7 cellular contexts compared by ENCODE assay signal in the genomic region with DNA sequence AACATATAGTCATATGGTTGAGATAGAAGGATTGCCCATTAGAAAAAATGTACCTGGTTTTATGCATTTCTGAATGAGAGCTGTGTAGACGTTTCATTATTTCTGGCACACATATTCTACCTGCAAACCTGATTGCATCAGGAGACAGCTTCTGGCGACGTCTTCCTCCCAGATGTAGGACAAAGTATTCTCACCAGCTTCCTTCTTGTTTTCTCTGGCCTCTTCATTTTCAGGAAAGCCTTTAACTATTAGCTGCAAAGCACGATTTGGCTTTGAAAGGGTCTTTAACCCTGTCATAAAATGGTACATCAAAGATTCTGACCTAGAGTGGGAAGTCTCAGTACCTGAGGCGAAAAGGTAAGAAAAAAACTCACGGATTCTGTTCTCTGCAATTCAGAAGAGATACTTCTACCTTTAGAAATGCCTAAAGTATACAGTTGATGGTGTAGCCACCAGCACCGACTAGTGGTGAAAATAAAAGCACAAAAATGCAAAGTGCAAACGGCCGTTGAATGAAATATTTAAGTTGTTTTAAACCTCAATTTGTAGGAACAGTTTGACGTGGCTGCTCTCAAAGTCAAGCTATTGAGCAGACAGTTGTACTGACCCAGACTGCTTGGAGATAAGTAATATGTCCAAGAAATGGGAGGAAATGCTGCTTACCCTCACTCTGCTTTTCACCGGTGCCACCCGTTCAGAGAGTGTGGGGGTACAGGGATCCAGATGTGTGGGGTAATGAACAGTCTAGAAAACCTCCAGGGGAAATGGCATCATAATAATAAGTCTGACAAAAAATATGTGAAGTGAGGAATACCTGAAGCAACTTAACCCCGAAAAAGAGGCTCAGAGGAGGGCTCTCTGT. TPM values are rescaled to one million over a fixed set of nuclear protein-coding genes. Genes with fewer than 3 reads are reported as not detected.
A peak's percentile ranks its signal among the peaks of the same experiment; 100 is the strongest.
DNase-seq lines count a peak whose midpoint lies in the region; ATAC-seq and TF ChIP-seq lines count a peak whose summit lies in the region.

No MANE protein-coding gene starts in this region.

- H3K4me3 Mint-ChIP-seq in activated naive CD8-positive, alpha-beta T cell treated with anti-CD3 and anti-CD28 coated beads, Interleukin-2, amount 10 ng/mL, durations not matched to agents 7 days and 5 days: peak overlapping the region; percentile 71

- no peaks in the 10 kb centered on the region for H3K36me3 ChIP-seq in Peyer's patch

- CTCF ChIA-PET in GM10248 (lab: Yijun Ruan, JAX): interaction anchor here (0.8 to 4.8 kb wide), 44 partner anchors 9 to 1101 kb away, joined by 3 to 49 read pairs (median 5); partner anchors contain the start of genes IL18R1 and IL18RAP
- CTCF ChIA-PET in HEK293T (lab: Yijun Ruan, JAX): interaction anchor here (0.6 to 1.3 kb wide), 12 partner anchors 12 to 1292 kb away, joined by 3 to 4 read pairs (median 3); partner anchors contain the start of gene TBC1D8

- peak; percentile 71 for TF ChIP-seq CTCF in GM10248 (IDR thresholded peaks at IDR 0.05; ENCODE audit: control extremely low read depth, extremely low read depth, low read depth, missing control alignments)
- peak; percentile 57 to 81 (median 72) for TF ChIP-seq CTCF in Peyer's patch (IDR thresholded peaks at IDR 0.05)

- no peak overlapping the region for H3K27ac ChIP-seq in Peyer's patch

- peak; percentile 83 for ATAC-seq in activated naive CD8-positive, alpha-beta T cell treated with anti-CD3 and anti-CD28 coated beads, Interleukin-2, amount 10 ng/mL, durations not matched to agents 7 days and 5 days (ENCODE audit: low read depth)
- no peak for ATAC-seq in GM18520 (IDR thresholded peaks at IDR 0.05; ENCODE audit: unreplicated experiment)

- POLR2A ChIA-PET in GM10248 (lab: Yijun Ruan, JAX): no interaction called here
- POLR2A ChIA-PET in HEK293T (lab: Yijun Ruan, JAX): no interaction called here
- POLR2A ChIA-PET in activated naive CD8-positive, alpha-beta T cell treated with anti-CD3 and anti-CD28 coated beads, Interleukin-2, amount 10 ng/mL, durations not matched to agents 7 days and 5 days (lab: Charles Lee): interaction anchor here (0.5 to 1.7 kb wide), 3 partner anchors 87 to 410 kb away, joined by 3 to 11 read pairs (median 7); partner anchors contain the start of gene IL18R1

- H3K27me3 ChIP-seq in Peyer's patch: no peaks in the 10 kb centered on the region

- no peak for TF ChIP-seq POLR2A in Peyer's patch (IDR thresholded peaks at IDR 0.05)

- peak overlapping the region; percentile 69 for H3K27ac Mint-ChIP-seq in activated naive CD8-positive, alpha-beta T cell treated with anti-CD3 and anti-CD28 coated beads, Interleukin-2, amount 10 ng/mL, durations not matched to agents 7 days and 5 days

- peak; percentile 41 for DNase-seq in GM10248 (ENCODE audit: extremely low spot score)
- DNase-seq in HEK293T (ENCODE audit: extremely low spot score): peak; percentile 12
- peak in 1 of 3 donors; percentile 65 for DNase-seq in Peyer's patch
- no peak for DNase-seq in activated naive CD8-positive, alpha-beta T cell treated with anti-CD3 and anti-CD28 coated beads, Interleukin-2, amount 10 ng/mL, durations not matched to agents 7 days and 5 days
- DNase-seq in iPS-NIHi11 (ENCODE audit: low spot score): peak; percentile 26
- DNase-seq in stimulated activated CD4-positive, alpha-beta T cell treated with anti-CD3 and anti-CD28 coated beads, TNF-alpha, amount 100 ng/mL, for 1 hour (ENCODE audit: low read depth in 3 of 3, low spot score in 1 of 3): peak in 2 of 3 donors; percentile 8 to 25

- H3K27me3 Mint-ChIP-seq in activated naive CD8-positive, alpha-beta T cell treated with anti-CD3 and anti-CD28 coated beads, Interleukin-2, amount 10 ng/mL, durations not matched to agents 7 days and 5 days: no peaks in the 10 kb centered on the region

- no peak overlapping the region for H3K4me3 ChIP-seq in Peyer's patch

- no peaks in the 10 kb centered on the region for H3K9me3 Mint-ChIP-seq in activated naive CD8-positive, alpha-beta T cell treated with anti-CD3 and anti-CD28 coated beads, Interleukin-2, amount 10 ng/mL, durations not matched to agents 7 days and 5 days

- H3K4me1 ChIP-seq in Peyer's patch: no peaks in the 10 kb centered on the region

- peaks cover 14% of the 10 kb centered on the region for H3K36me3 Mint-ChIP-seq in activated naive CD8-positive, alpha-beta T cell treated with anti-CD3 and anti-CD28 coated beads, Interleukin-2, amount 10 ng/mL, durations not matched to agents 7 days and 5 days

- no peaks in the 10 kb centered on the region for H3K9me3 ChIP-seq in Peyer's patch

- H3K4me1 Mint-ChIP-seq in activated naive CD8-positive, alpha-beta T cell treated with anti-CD3 and anti-CD28 coated beads, Interleukin-2, amount 10 ng/mL, durations not matched to agents 7 days and 5 days: peaks cover 10% of the 10 kb centered on the region

TF ChIP-seq in HEK293T, 16 proteins besides CTCF, POLR2A, EP300 and RAD21:
- no peak for TF ChIP-seq TARDBP (IDR thresholded peaks at IDR 0.05)
- no peak for TF ChIP-seq ZNF384 (IDR thresholded peaks at IDR 0.05)
- TF ChIP-seq NFRKB (IDR thresholded peaks at IDR 0.05): no peak
- TF ChIP-seq, protein P1, sequence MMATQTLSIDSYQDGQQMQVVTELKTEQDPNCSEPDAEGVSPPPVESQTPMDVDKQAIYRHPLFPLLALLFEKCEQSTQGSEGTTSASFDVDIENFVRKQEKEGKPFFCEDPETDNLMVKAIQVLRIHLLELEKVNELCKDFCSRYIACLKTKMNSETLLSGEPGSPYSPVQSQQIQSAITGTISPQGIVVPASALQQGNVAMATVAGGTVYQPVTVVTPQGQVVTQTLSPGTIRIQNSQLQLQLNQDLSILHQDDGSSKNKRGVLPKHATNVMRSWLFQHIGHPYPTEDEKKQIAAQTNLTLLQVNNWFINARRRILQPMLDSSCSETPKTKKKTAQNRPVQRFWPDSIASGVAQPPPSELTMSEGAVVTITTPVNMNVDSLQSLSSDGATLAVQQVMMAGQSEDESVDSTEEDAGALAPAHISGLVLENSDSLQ (IDR thresholded peaks at IDR 0.05): no peak
- TF ChIP-seq FOXA1 (IDR thresholded peaks at IDR 0.05): no peak
- TF ChIP-seq ARNT (IDR thresholded peaks at IDR 0.05): no peak
- no peak for TF ChIP-seq CTBP1 (IDR thresholded peaks at IDR 0.05; ENCODE audit: borderline replicate concordance)
- no peak for TF ChIP-seq HDGF (IDR thresholded peaks at IDR 0.05; ENCODE audit: borderline replicate concordance)

RNA-seq across cellular contexts. Expression of gene IL18RAP, which starts 20.2 kb away (rescaled TPM):
- 1 to 10 TPM; 4.2 to 6.8 (median 4.9) TPM for total RNA-seq in Peyer's patch
- 10 to 100 TPM; 16.7 to 16.8 TPM for total RNA-seq in activated naive CD8-positive, alpha-beta T cell treated with anti-CD3 and anti-CD28 coated beads, Interleukin-2, amount 10 ng/mL, durations not matched to agents 7 days and 5 days

RNA-seq across cellular contexts. Expression of gene SLC9A4, which starts 29.8 kb away (rescaled TPM):
- not detected for total RNA-seq in Peyer's patch
- under 1 TPM; 0.06 to 0.08 TPM for total RNA-seq in activated naive CD8-positive, alpha-beta T cell treated with anti-CD3 and anti-CD28 coated beads, Interleukin-2, amount 10 ng/mL, durations not matched to agents 7 days and 5 days
